16 cellular contexts compared by ENCODE assay signal in genomic region chr20:19249515-19249914, GRCh38. TPM values are rescaled to one million over a fixed set of nuclear protein-coding genes. Genes with fewer than 3 reads are reported as not detected.
A peak's percentile ranks its signal among the peaks of the same experiment; 100 is the strongest.
DNase-seq lines count a peak whose midpoint lies in the region; ATAC-seq and TF ChIP-seq lines count a peak whose summit lies in the region.
"Had no signal": no experiment of that assay in that cellular context is flagged by ENCODE, and none has a peak within 500 bp of the region (broad histone marks: within the 10 kb centered on the region; RNA-seq: fewer than 3 reads in every experiment).

No MANE protein-coding gene starts in this region.

- H3K9me3 ChIP-seq in parathyroid adenoma (ENCODE audit: control insufficient read depth, low read length) (no peaks in the 10 kb centered on the region), T-helper 17 cell (ENCODE audit: control insufficient read depth, low read length, poor library complexity, severe bottlenecking) (no peaks in the 10 kb centered on the region)
- H3K9me3 ChIP-seq: tibial artery had no signal

- no peak overlapping the region for H3K27ac ChIP-seq in parathyroid adenoma
- H3K27ac ChIP-seq: HL-60, tibial artery had no signal

- peaks cover 2% of the 10 kb centered on the region for H3K79me2 ChIP-seq in parathyroid adenoma

- H3K4me1 ChIP-seq in parathyroid adenoma: no peaks in the 10 kb centered on the region

- no peak for TF ChIP-seq CTCF in epithelial cell of esophagus (IDR thresholded peaks at IDR 0.05; ENCODE audit: insufficient read depth, low read depth, low read length, missing control alignments)
- TF ChIP-seq CTCF in parathyroid adenoma (IDR thresholded peaks at IDR 0.05): peak; percentile 10

- peaks cover 4% of the 10 kb centered on the region for H3K27me3 Mint-ChIP-seq in T-helper 17 cell
- H3K27me3 Mint-ChIP-seq: activated CD4-positive, alpha-beta memory T cell treated with anti-CD3 and anti-CD28 coated beads, Interleukin-2, amount 10 ng/mL, durations not matched to agents 7 days and 5 days; activated naive CD4-positive, alpha-beta T cell treated with anti-CD3 and anti-CD28 coated beads, Interleukin-2, amount 10 ng/mL, durations not matched to agents 7 days and 5 days had no signal

- H2AFZ ChIP-seq in parathyroid adenoma: no peak overlapping the region

- no peaks in the 10 kb centered on the region for H3K36me3 Mint-ChIP-seq in T-helper 17 cell (ENCODE audit: low read depth)
- H3K36me3 Mint-ChIP-seq: activated naive CD4-positive, alpha-beta T cell treated with anti-CD3 and anti-CD28 coated beads, Interleukin-2, amount 10 ng/mL, durations not matched to agents 7 days and 5 days; immature natural killer cell; naive thymus-derived CD8-positive, alpha-beta T cell had no signal

- DNase-seq in NCI-H1417 (lab: John Stamatoyannopoulos, UW): peak in 2 of 3 experiments; percentile 4 to 19
- no peak for DNase-seq in NCI-H1417 treated with DMSO at 0.1 percent for 48 hours (lab: John Stamatoyannopoulos, UW)
- DNase-seq in NAMALWA (ENCODE audit: low spot score): peak; percentile 6
- DNase-seq in epithelial cell of esophagus (ENCODE audit: low read depth): peak; percentile 13
- no peak for DNase-seq in midbrain (lab: John Stamatoyannopoulos, UW)
- no peak for DNase-seq in T-helper 17 cell
- DNase-seq: activated CD4-positive, alpha-beta memory T cell treated with anti-CD3 and anti-CD28 coated beads, Interleukin-2, amount 10 ng/mL, durations not matched to agents 7 days and 5 days; activated naive CD4-positive, alpha-beta T cell treated with anti-CD3 and anti-CD28 coated beads, Interleukin-2, amount 10 ng/mL, durations not matched to agents 7 days and 5 days; central memory CD4-positive, alpha-beta T cell; immature natural killer cell; naive thymus-derived CD8-positive, alpha-beta T cell; tibial artery had no signal

- no peaks in the 10 kb centered on the region for H3K4me1 Mint-ChIP-seq in T-helper 17 cell
- H3K4me1 Mint-ChIP-seq: activated CD4-positive, alpha-beta memory T cell treated with anti-CD3 and anti-CD28 coated beads, Interleukin-2, amount 10 ng/mL, durations not matched to agents 7 days and 5 days; activated naive CD4-positive, alpha-beta T cell treated with anti-CD3 and anti-CD28 coated beads, Interleukin-2, amount 10 ng/mL, durations not matched to agents 7 days and 5 days; immature natural killer cell had no signal

- ATAC-seq in HG03139 (IDR thresholded peaks at IDR 0.05; ENCODE audit: unreplicated experiment) (no peak), T-helper 17 cell (no peak)
- ATAC-seq: naive thymus-derived CD8-positive, alpha-beta T cell had no signal

- no peak overlapping the region for H3K4me2 ChIP-seq in parathyroid adenoma (ENCODE audit: low read length)

- no peak overlapping the region for H3K27ac Mint-ChIP-seq in T-helper 17 cell
- H3K27ac Mint-ChIP-seq: activated CD4-positive, alpha-beta memory T cell treated with anti-CD3 and anti-CD28 coated beads, Interleukin-2, amount 10 ng/mL, durations not matched to agents 7 days and 5 days; activated naive CD4-positive, alpha-beta T cell treated with anti-CD3 and anti-CD28 coated beads, Interleukin-2, amount 10 ng/mL, durations not matched to agents 7 days and 5 days; immature natural killer cell; naive thymus-derived CD8-positive, alpha-beta T cell; T-helper 2 cell treated with Interferon-gamma antibody and Interleukin-4, amounts not matched to agents 5 μg/mL and 100 μg/mL, for 36 hours had no signal

- H3K4me3 Mint-ChIP-seq in T-helper 17 cell: no peak overlapping the region
- H3K4me3 Mint-ChIP-seq: activated CD4-positive, alpha-beta memory T cell treated with anti-CD3 and anti-CD28 coated beads, Interleukin-2, amount 10 ng/mL, durations not matched to agents 7 days and 5 days; activated naive CD4-positive, alpha-beta T cell treated with anti-CD3 and anti-CD28 coated beads, Interleukin-2, amount 10 ng/mL, durations not matched to agents 7 days and 5 days; immature natural killer cell; naive thymus-derived CD8-positive, alpha-beta T cell; T-helper 2 cell treated with Interferon-gamma antibody and Interleukin-4, amounts not matched to agents 5 μg/mL and 100 μg/mL, for 36 hours had no signal

- no peaks in the 10 kb centered on the region for H3K36me3 ChIP-seq in parathyroid adenoma (ENCODE audit: control insufficient read depth, insufficient read depth, low read length)
- H3K36me3 ChIP-seq: tibial artery had no signal

- H3K9ac ChIP-seq in parathyroid adenoma: no peak overlapping the region

- no peak overlapping the region for H3K4me3 ChIP-seq in epithelial cell of esophagus (ENCODE audit: low read length)
- H3K4me3 ChIP-seq in parathyroid adenoma (ENCODE audit: low read depth, low read length): no peak overlapping the region
- H3K4me3 ChIP-seq: tibial artery had no signal

- no peaks in the 10 kb centered on the region for H3K27me3 ChIP-seq in parathyroid adenoma (ENCODE audit: control insufficient read depth, insufficient read depth, low read length)
- H3K27me3 ChIP-seq: tibial artery had no signal

RNA-seq across cellular contexts. Expression of gene SLC24A3, which starts 37.1 kb away (rescaled TPM):
- total RNA-seq in T-helper 17 cell: 1 to 10 TPM in 1 of 2 donors, under 1 TPM in 1; 0.37 to 6.1 TPM
- total RNA-seq: activated CD4-positive, alpha-beta memory T cell treated with anti-CD3 and anti-CD28 coated beads, Interleukin-2, amount 10 ng/mL, durations not matched to agents 7 days and 5 days; naive thymus-derived CD8-positive, alpha-beta T cell had no signal

Comparison
In these comparisons a context has a peak if more than half of its experiments do, and no peak if none do; other contexts are left out.
1. DNase-seq: peak in NCI-H1417 (2 of 3), NAMALWA (single experiment) and epithelial cell of esophagus (single experiment); none in NCI-H1417 treated with DMSO at 0.1 percent for 48 hours (single experiment), midbrain (single experiment) and T-helper 17 cell (0 of 3).